Comparison of ENCODE assay signal across 8 cellular contexts in the genomic region with DNA sequence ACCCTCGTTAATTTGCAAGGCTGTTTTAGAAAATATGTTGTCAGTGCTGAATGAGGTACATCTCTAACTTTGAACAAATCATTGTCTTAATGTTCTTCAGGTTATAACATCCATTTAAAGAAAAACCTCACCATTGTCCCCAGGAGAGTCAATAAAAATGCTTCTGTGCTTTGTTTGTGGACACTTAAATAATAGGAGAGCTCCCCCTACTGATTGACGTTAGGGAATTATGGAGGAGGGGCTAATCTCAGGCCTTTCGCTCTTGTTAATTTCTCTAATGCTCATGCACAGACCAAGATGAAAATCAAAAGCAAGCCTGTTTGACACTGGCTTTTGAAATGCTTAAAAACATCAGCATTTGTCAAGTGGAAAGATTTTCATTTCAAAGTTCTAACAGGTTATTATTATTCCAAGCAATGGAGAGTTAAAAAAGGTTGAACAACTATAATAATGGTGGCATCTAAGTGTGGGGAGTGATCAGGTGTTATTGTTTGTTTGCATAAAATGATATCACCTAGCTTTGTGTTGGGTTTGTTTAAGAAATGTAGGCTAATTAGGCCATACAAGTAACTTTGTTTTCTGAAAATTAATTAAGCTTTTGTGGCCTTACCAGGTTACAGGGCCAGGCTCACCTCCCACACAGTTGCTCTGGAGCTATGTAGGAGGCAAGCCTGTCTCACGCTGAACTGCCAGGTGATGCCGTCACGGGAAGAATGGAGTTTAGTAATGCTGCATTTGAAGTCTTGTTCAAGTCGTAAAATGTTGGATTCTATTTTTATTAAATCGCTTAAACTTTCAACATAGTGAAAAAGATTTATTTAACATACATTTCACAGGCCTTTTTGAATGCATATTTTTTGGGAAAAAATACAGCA. TPM values are rescaled to one million over a fixed set of nuclear protein-coding genes. Genes with fewer than 3 reads are reported as not detected.
DNase-seq lines count a peak whose midpoint lies in the region; TF ChIP-seq lines count a peak whose summit lies in the region.

No MANE protein-coding gene starts in this region.

- no peak overlapping the region for H3K9ac ChIP-seq in SU-DHL-6 (ENCODE audit: low read length)

- no peak overlapping the region for H2AFZ ChIP-seq in SU-DHL-6 (ENCODE audit: low read depth, low read length, severe bottlenecking)
- H2AFZ ChIP-seq in osteoblast (ENCODE audit: low read length) = no peak overlapping the region

- DNase-seq in GM12864 (ENCODE audit: low read depth) (peak; percentile 15), HAP-1 (ENCODE audit: low spot score in 2 of 2) (peak; percentile 29 to 63), NCI-H1105 (lab: John Stamatoyannopoulos, UW) (peak; percentile 24), fibroblast of the aortic adventitia (ENCODE audit: low read depth) (peak; percentile 79), osteoblast (ENCODE audit: insufficient read length, low spot score, missing footprints) (no peak)
- no peak for DNase-seq in effector memory CD4-positive, alpha-beta T cell
- no peak for DNase-seq in NK-92 treated with Interleukin-12 subunit alpha and Interleukin-12 subunit beta, amount 100 ng/mL, for 24 hours (lab: John Stamatoyannopoulos, UW)

- H3K4me2 ChIP-seq in SU-DHL-6 (ENCODE audit: low read depth, low read length, poor library complexity, severe bottlenecking) (no peak overlapping the region), osteoblast (ENCODE audit: insufficient read depth, low read length) (no peak overlapping the region)

- H4K20me1 ChIP-seq in SU-DHL-6 (ENCODE audit: low read depth, low read length) = no peaks in the 10 kb centered on the region
- no peaks in the 10 kb centered on the region for H4K20me1 ChIP-seq in osteoblast (ENCODE audit: insufficient read depth, low read length)

- no peak overlapping the region for H3K27ac ChIP-seq in SU-DHL-6 (ENCODE audit: low read depth, low read length)
- no peak overlapping the region for H3K27ac ChIP-seq in osteoblast (ENCODE audit: low read depth, low read length)
- no peak overlapping the region for H3K27ac ChIP-seq in effector memory CD4-positive, alpha-beta T cell (ENCODE audit: insufficient read depth, low read length, poor library complexity, severe bottlenecking)

- H3K9me3 ChIP-seq in HAP-1 = peaks cover 3% of the 10 kb centered on the region; the same call in 1 of the 2 replicates
- peaks cover 17% of the 10 kb centered on the region; the same call in 1 of the 2 replicates for H3K9me3 ChIP-seq in SU-DHL-6 (ENCODE audit: insufficient read depth, low read length)
- peaks cover 3% of the 10 kb centered on the region for H3K9me3 ChIP-seq in osteoblast (ENCODE audit: low read depth, low read length)
- H3K9me3 ChIP-seq in effector memory CD4-positive, alpha-beta T cell (ENCODE audit: control insufficient read depth, low read length) = no peaks in the 10 kb centered on the region

- H3F3A ChIP-seq in SU-DHL-6 (ENCODE audit: insufficient read depth) = no peaks in the 10 kb centered on the region

- in situ Hi-C loops in HAP-1 (cut with MboI; ENCODE audit: low sequenced_read_pairs) = loop anchor here (25.0 kb wide), 1 partner anchor 292 kb away; no protein-coding TSS in a partner anchor

- H3K9me2 ChIP-seq in SU-DHL-6 (replicated peaks; ENCODE audit: insufficient read depth, low read length) = no peaks in the 10 kb centered on the region

- TF ChIP-seq CTCF in GM12864 (IDR thresholded peaks at IDR 0.05; ENCODE audit: low read depth, low read length, missing control alignments) = peak; percentile 48
- peak; percentile 55 for TF ChIP-seq CTCF in SU-DHL-6 (IDR thresholded peaks at IDR 0.05; ENCODE audit: insufficient read depth, low read length, poor library complexity, severe bottlenecking)
- TF ChIP-seq CTCF in fibroblast of the aortic adventitia (IDR thresholded peaks at IDR 0.05; ENCODE audit: insufficient read depth, low read length) = peak; percentile 54
- TF ChIP-seq CTCF in osteoblast (IDR thresholded peaks at IDR 0.05; ENCODE audit: extremely low read depth, low read depth, low read length) = peak; percentile 74

- no peaks in the 10 kb centered on the region for H3K79me2 ChIP-seq in SU-DHL-6 (ENCODE audit: insufficient read depth, low read length)
- no peaks in the 10 kb centered on the region for H3K79me2 ChIP-seq in osteoblast (ENCODE audit: insufficient read depth, low read length)

- H3K4me3 ChIP-seq in GM12864 (ENCODE audit: low read depth, low read length) = no peak overlapping the region
- H3K4me3 ChIP-seq in HAP-1 = no peak overlapping the region
- no peak overlapping the region for H3K4me3 ChIP-seq in SU-DHL-6 (ENCODE audit: insufficient read depth, low read length, poor library complexity, severe bottlenecking)
- H3K4me3 ChIP-seq in fibroblast of the aortic adventitia (ENCODE audit: low read depth, low read length) = no peak overlapping the region
- no peak overlapping the region for H3K4me3 ChIP-seq in osteoblast (ENCODE audit: insufficient read depth, low read length)
- no peak overlapping the region for H3K4me3 ChIP-seq in effector memory CD4-positive, alpha-beta T cell (ENCODE audit: insufficient read depth, low read depth, low read length, poor library complexity, severe bottlenecking)

- H3K27me3 ChIP-seq in HAP-1 (ENCODE audit: low read depth) (no peaks in the 10 kb centered on the region), SU-DHL-6 (ENCODE audit: low read length) (no peaks in the 10 kb centered on the region), osteoblast (ENCODE audit: insufficient read depth, low read length) (no peaks in the 10 kb centered on the region)
- peaks cover 3% of the 10 kb centered on the region for H3K27me3 ChIP-seq in effector memory CD4-positive, alpha-beta T cell (replicated peaks; ENCODE audit: control insufficient read depth, insufficient read depth, low read length, poor library complexity, severe bottlenecking)

- H3K4me1 ChIP-seq in HAP-1 (peaks cover 16% of the 10 kb centered on the region), osteoblast (ENCODE audit: insufficient read depth, low read length) (peaks cover 16% of the 10 kb centered on the region)
- H3K4me1 ChIP-seq in effector memory CD4-positive, alpha-beta T cell (ENCODE audit: control insufficient read depth, insufficient read depth, low read length, poor library complexity, severe bottlenecking) = no peaks in the 10 kb centered on the region

- no peaks in the 10 kb centered on the region for H3K36me3 ChIP-seq in HAP-1 (replicated peaks)
- H3K36me3 ChIP-seq in SU-DHL-6 (ENCODE audit: low read length) = no peaks in the 10 kb centered on the region
- H3K36me3 ChIP-seq in osteoblast (ENCODE audit: insufficient read depth, low read length) = no peaks in the 10 kb centered on the region
- no peaks in the 10 kb centered on the region for H3K36me3 ChIP-seq in effector memory CD4-positive, alpha-beta T cell (ENCODE audit: control insufficient read depth, insufficient read depth, low read length)

RNA-seq across cellular contexts. Expression of gene SMIM21, which starts 51.7 kb away (rescaled TPM):
- total RNA-seq in fibroblast of the aortic adventitia (ENCODE audit: low replicate concordance) (not detected in 2 replicates), osteoblast (not detected in 2 replicates)

Comparison
In these comparisons a context has a peak if more than half of its experiments do, and no peak if none do; other contexts are left out.
1. DNase-seq: peak in GM12864 (single experiment), HAP-1 (2 of 2), NCI-H1105 (single experiment) and fibroblast of the aortic adventitia (single experiment); none in osteoblast (single experiment), effector memory CD4-positive, alpha-beta T cell (0 of 3) and NK-92 treated with Interleukin-12 subunit alpha and Interleukin-12 subunit beta, amount 100 ng/mL, for 24 hours (single experiment).
2. Peak in every context shown above with its lines, with median percentiles within 50 percentile points of each other: CTCF ChIP-seq.